10 cellular contexts compared by ENCODE assay signal in genomic region chr5:143004361-143004802, GRCh38.
A peak's percentile ranks its signal among the peaks of the same experiment; 100 is the strongest.
DNase-seq lines count a peak whose midpoint lies in the region; ATAC-seq and TF ChIP-seq lines count a peak whose summit lies in the region.
"Had no signal": no experiment of that assay in that cellular context is flagged by ENCODE, and none has a peak within 500 bp of the region (broad histone marks: within the 10 kb centered on the region; RNA-seq: fewer than 3 reads in every experiment).

No MANE protein-coding gene starts in this region.

- TF ChIP-seq CTCF in GM10266 (IDR thresholded peaks at IDR 0.05; ENCODE audit: control insufficient read depth, insufficient read depth, low read depth, missing control alignments) = no peak

- peak; percentile 38 for DNase-seq in GM10266 (ENCODE audit: extremely low spot score)
- DNase-seq in glomerular visceral epithelial cell (ENCODE audit: extremely low spot score) = peak; percentile 99
- no peak for DNase-seq in NCI-H1436 treated with DMSO at 0.1 percent for 48 hours (lab: John Stamatoyannopoulos, UW)
- no peak for DNase-seq in islet precursor cell
- no peak for DNase-seq in G401 (ENCODE audit: low spot score)
- DNase-seq in NCI-H1048 (lab: John Stamatoyannopoulos, UW) = no peak
- DNase-seq: NK-92 treated with Interleukin-12 subunit alpha and Interleukin-12 subunit beta, amount 100 ng/mL, for 24 hours; pancreas had no signal

- ATAC-seq in GM21360 (IDR thresholded peaks at IDR 0.05; ENCODE audit: unreplicated experiment) (peak; percentile 41), HG03460 (IDR thresholded peaks at IDR 0.05; ENCODE audit: unreplicated experiment) (peak; percentile 43)
- ATAC-seq: pancreas had no signal

- in situ Hi-C loops in G401 (cut with HindIII; ENCODE audit: low sequenced_read_pairs) = no loop called here

Comparison
In these comparisons a context has a peak if more than half of its experiments do, and no peak if none do; other contexts are left out.
1. DNase-seq: peak in GM10266 (single experiment) and glomerular visceral epithelial cell (single experiment); none in NCI-H1436 treated with DMSO at 0.1 percent for 48 hours (single experiment), islet precursor cell (single experiment), G401 (single experiment) and NCI-H1048 (single experiment).